ENCODE assay signal across 14 cellular contexts in genomic region chr18:3985664-3986063, GRCh38.
DNase-seq lines count a peak whose midpoint lies in the region; ATAC-seq and TF ChIP-seq lines count a peak whose summit lies in the region.
"Had no signal": no experiment of that assay in that cellular context is flagged by ENCODE, and none has a peak within 500 bp of the region (broad histone marks: within the 10 kb centered on the region; RNA-seq: fewer than 3 reads in every experiment).

No MANE protein-coding gene starts in this region.

- H3K4me3 Mint-ChIP-seq in stimulated activated memory B cell treated with anti-CD40 and anti-IgM and Interleukin-4, amounts not matched to agents 10 μg/mL and 1 μg/mL and 100 μg/mL, for 72 hours = no peak overlapping the region
- H3K4me3 Mint-ChIP-seq: activated CD4-positive, alpha-beta T cell treated with anti-CD3 and anti-CD28 coated beads for 36 hours; IgD-negative memory B cell; neural crest cell had no signal

- peaks cover 9% of the 10 kb centered on the region for H3K4me1 Mint-ChIP-seq in stimulated activated memory B cell treated with anti-CD40 and anti-IgM and Interleukin-4, amounts not matched to agents 10 μg/mL and 1 μg/mL and 100 μg/mL, for 72 hours

- peak; percentile 52 for ATAC-seq in HG03432 (IDR thresholded peaks at IDR 0.05; ENCODE audit: unreplicated experiment)
- ATAC-seq in stimulated activated memory B cell treated with anti-CD40 and anti-IgM and Interleukin-4, amounts not matched to agents 10 μg/mL and 1 μg/mL and 100 μg/mL, for 72 hours = no peak
- ATAC-seq: heart left ventricle had no signal

- H3K27ac Mint-ChIP-seq in stimulated activated memory B cell treated with anti-CD40 and anti-IgM and Interleukin-4, amounts not matched to agents 10 μg/mL and 1 μg/mL and 100 μg/mL, for 72 hours = no peak overlapping the region
- H3K27ac Mint-ChIP-seq: IgD-negative memory B cell had no signal

- no peaks in the 10 kb centered on the region for H3K36me3 Mint-ChIP-seq in stimulated activated memory B cell treated with anti-CD40 and anti-IgM and Interleukin-4, amounts not matched to agents 10 μg/mL and 1 μg/mL and 100 μg/mL, for 72 hours
- H3K36me3 Mint-ChIP-seq: T-cell had no signal

- H3K27me3 Mint-ChIP-seq in stimulated activated memory B cell treated with anti-CD40 and anti-IgM and Interleukin-4, amounts not matched to agents 10 μg/mL and 1 μg/mL and 100 μg/mL, for 72 hours = no peaks in the 10 kb centered on the region
- H3K27me3 Mint-ChIP-seq: activated CD4-positive, alpha-beta T cell treated with anti-CD3 and anti-CD28 coated beads for 36 hours; T-cell had no signal

- in situ Hi-C loops in astrocyte of the spinal cord (cut with HindIII; ENCODE audit: low sequenced_read_pairs) = no loop called here

- no peak for TF ChIP-seq CTCF in astrocyte of the spinal cord (IDR thresholded peaks at IDR 0.05; ENCODE audit: low read depth, low read length)

- DNase-seq in AG20443 (ENCODE audit: low spot score) (peak; percentile 31), astrocyte of the spinal cord (ENCODE audit: low read depth, low spot score) (peak; percentile 56), iris pigment epithelial cell (ENCODE audit: low read depth) (peak; percentile 6), NCI-H1694 treated with DMSO at 0.1 percent for 48 hours (lab: John Stamatoyannopoulos, UW) (no peak), NCI-H82 (lab: John Stamatoyannopoulos, UW) (no peak)
- DNase-seq in activated naive CD4-positive, alpha-beta T cell (lab: John Stamatoyannopoulos, UW) = no peak
- DNase-seq: activated CD4-positive, alpha-beta T cell treated with anti-CD3 and anti-CD28 coated beads for 36 hours; heart left ventricle; NCI-H2081 treated with DMSO at 0.1 percent for 48 hours; T-cell had no signal

- H3K4me3 ChIP-seq in astrocyte of the spinal cord (ENCODE audit: low read depth, low read length) = no peak overlapping the region
- H3K4me3 ChIP-seq: heart left ventricle had no signal

- H3K9me3 Mint-ChIP-seq in stimulated activated memory B cell treated with anti-CD40 and anti-IgM and Interleukin-4, amounts not matched to agents 10 μg/mL and 1 μg/mL and 100 μg/mL, for 72 hours = no peaks in the 10 kb centered on the region
- H3K9me3 Mint-ChIP-seq: T-cell had no signal

Comparison
In these comparisons a context has a peak if more than half of its experiments do, and no peak if none do; other contexts are left out.
1. DNase-seq: peak in AG20443 (single experiment), astrocyte of the spinal cord (single experiment) and iris pigment epithelial cell (single experiment); none in activated naive CD4-positive, alpha-beta T cell (0 of 4), NCI-H1694 treated with DMSO at 0.1 percent for 48 hours (single experiment) and NCI-H82 (single experiment).